ENCODE assay signal across 1 cellular context in the genomic region with DNA sequence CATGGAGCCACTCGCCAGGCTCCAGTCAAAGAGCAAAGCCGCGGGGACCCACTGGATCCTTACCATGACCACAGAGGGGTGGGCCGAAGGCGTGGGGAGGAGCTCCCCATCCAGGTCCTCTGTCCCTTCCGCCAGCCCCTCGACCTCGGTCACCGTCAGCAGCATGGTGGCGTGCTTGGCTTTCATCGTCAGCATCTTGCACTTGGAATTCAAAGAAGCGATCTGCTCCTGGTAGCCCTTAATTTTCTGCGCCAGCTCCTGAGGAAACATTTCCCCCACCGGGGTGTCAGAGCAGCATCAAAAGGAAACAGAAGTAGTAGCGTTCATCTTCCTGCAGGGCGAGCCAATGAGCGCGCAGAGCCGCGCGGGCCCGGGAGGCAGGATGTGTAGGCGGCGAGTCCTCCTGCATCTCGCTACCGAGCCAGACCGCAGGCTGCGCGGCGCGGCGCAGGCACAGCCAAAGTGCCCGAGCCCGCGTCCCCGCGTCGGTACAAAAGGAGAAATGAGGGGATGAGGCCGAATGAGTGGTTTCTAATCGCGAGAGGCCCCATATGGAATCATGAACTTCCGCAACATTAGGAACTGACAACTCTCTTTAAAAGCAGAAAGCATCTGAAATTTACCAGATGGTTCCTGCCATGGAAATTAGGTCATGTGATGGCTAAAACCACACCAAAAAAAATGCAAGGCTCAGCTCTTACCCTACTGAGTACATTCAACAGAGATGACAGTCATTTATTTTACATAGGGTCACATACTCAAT.
TF ChIP-seq lines count a peak whose summit lies in the region.

No MANE protein-coding gene starts in this region.

TF ChIP-seq in SK-N-SH, 30 proteins besides CTCF, POLR2A, EP300 and RAD21 (continued from another document):
- TF ChIP-seq, protein P1, sequence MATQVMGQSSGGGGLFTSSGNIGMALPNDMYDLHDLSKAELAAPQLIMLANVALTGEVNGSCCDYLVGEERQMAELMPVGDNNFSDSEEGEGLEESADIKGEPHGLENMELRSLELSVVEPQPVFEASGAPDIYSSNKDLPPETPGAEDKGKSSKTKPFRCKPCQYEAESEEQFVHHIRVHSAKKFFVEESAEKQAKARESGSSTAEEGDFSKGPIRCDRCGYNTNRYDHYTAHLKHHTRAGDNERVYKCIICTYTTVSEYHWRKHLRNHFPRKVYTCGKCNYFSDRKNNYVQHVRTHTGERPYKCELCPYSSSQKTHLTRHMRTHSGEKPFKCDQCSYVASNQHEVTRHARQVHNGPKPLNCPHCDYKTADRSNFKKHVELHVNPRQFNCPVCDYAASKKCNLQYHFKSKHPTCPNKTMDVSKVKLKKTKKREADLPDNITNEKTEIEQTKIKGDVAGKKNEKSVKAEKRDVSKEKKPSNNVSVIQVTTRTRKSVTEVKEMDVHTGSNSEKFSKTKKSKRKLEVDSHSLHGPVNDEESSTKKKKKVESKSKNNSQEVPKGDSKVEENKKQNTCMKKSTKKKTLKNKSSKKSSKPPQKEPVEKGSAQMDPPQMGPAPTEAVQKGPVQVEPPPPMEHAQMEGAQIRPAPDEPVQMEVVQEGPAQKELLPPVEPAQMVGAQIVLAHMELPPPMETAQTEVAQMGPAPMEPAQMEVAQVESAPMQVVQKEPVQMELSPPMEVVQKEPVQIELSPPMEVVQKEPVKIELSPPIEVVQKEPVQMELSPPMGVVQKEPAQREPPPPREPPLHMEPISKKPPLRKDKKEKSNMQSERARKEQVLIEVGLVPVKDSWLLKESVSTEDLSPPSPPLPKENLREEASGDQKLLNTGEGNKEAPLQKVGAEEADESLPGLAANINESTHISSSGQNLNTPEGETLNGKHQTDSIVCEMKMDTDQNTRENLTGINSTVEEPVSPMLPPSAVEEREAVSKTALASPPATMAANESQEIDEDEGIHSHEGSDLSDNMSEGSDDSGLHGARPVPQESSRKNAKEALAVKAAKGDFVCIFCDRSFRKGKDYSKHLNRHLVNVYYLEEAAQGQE (IDR thresholded peaks at IDR 0.05; ENCODE audit: low read depth, low read length) = 0 out of 2 replicates have a peak, but pooled peaks have one; percentile 7
- TF ChIP-seq GATA2 (CRISPR knock-in tag; IDR thresholded peaks at IDR 0.05) (no peak), YY1 (IDR thresholded peaks at IDR 0.05; ENCODE audit: low read depth) (peak; percentile 44), RCOR1 (IDR thresholded peaks at IDR 0.05; ENCODE audit: low read length) (no peak), FOSL2 (IDR thresholded peaks at IDR 0.05; ENCODE audit: borderline replicate concordance, low read depth) (no peak), CHD2 (IDR thresholded peaks at IDR 0.05; ENCODE audit: low read length, partially characterized antibody) (peak; percentile 63), TEAD4 (IDR thresholded peaks at IDR 0.05; ENCODE audit: borderline replicate concordance, insufficient read depth) (no peak), ELF1 (IDR thresholded peaks at IDR 0.05) (0 out of 2 replicates have a peak, but pooled peaks have one; percentile 4), SMC3 (IDR thresholded peaks at IDR 0.05; ENCODE audit: low read depth, low read length) (no peak; the same call in 1 of the 2 replicates), USF2 (IDR thresholded peaks at IDR 0.05; ENCODE audit: borderline replicate concordance, low read depth, low read length) (peak; percentile 44; the same call in 1 of the 2 replicates), TAF1 (IDR thresholded peaks at IDR 0.05; ENCODE audit: borderline replicate concordance, low read depth, low read length) (no peak; the same call in 1 of the 2 replicates), FOXJ3 (CRISPR knock-in tag; IDR thresholded peaks at IDR 0.05) (0 out of 2 replicates have a peak, but pooled peaks have one; percentile 51), JUND (IDR thresholded peaks at IDR 0.05) (no peak), PBX3 (IDR thresholded peaks at IDR 0.05) (peak; percentile 58; the same call in 1 of the 2 replicates), ZBTB33 (IDR thresholded peaks at IDR 0.05; ENCODE audit: borderline replicate concordance, low read depth) (no peak), MXI1 (IDR thresholded peaks at IDR 0.05; ENCODE audit: low read depth, low read length) (peak; percentile 62; the same call in 1 of the 2 replicates)
